ENCODE assay signal across 18 cellular contexts in genomic region chr12:95626854-95627253, GRCh38.
"Had no signal": no experiment of that assay in that cellular context is flagged by ENCODE, and none has a peak within 500 bp of the region (broad histone marks: within the 10 kb centered on the region; RNA-seq: fewer than 3 reads in every experiment).

No MANE protein-coding gene starts in this region.

- DNase-seq: activated CD4-positive, alpha-beta T cell treated with anti-CD3 and anti-CD28 coated beads for 4 hours; activated CD8-positive, alpha-beta T cell treated with anti-CD3 and anti-CD28 coated beads for 36 hours; activated effector memory CD4-positive, alpha-beta T cell treated with anti-CD3 and anti-CD28 coated beads, Interleukin-2, amount 50 U/mL, for 16 hours; activated T-cell treated with anti-CD3 and anti-CD28 coated beads, Interleukin-2, amount 50 U/mL, for 48 hours; adrenal gland; central memory CD4-positive, alpha-beta T cell; colonic mucosa; hippocampal formation; left ventricle myocardium inferior; natural killer cell; stimulated activated CD4-positive, alpha-beta T cell treated with anti-CD3 and anti-CD28 coated beads, Interleukin-15, amount 100 ng/mL, for 24 hours; stimulated activated CD4-positive, alpha-beta T cell treated with anti-CD3 and anti-CD28 coated beads, Interleukin-4, amount 100 ng/mL, for 24 hours; stimulated activated naive CD8-positive, alpha-beta T cell treated with anti-CD3 and anti-CD28 coated beads, Interleukin-15, Interleukin-2, amounts not matched to agents 100 U/mL and 50 U/mL, for 24 hours; upper lobe of left lung had no signal

- ATAC-seq: activated CD8-positive, alpha-beta T cell treated with anti-CD3 and anti-CD28 coated beads for 36 hours; esophagus mucosa; natural killer cell; stimulated activated naive CD8-positive, alpha-beta T cell treated with anti-CD3 and anti-CD28 coated beads, Interleukin-15, Interleukin-2, amounts not matched to agents 100 U/mL and 50 U/mL, for 24 hours; WTC11 had no signal

- H3K4me3 ChIP-seq: adrenal gland, colonic mucosa, left ventricle myocardium inferior, right atrium auricular region, upper lobe of left lung had no signal

- H3K36me3 ChIP-seq: adrenal gland, colonic mucosa, left ventricle myocardium inferior, right atrium auricular region, upper lobe of left lung had no signal

- H3K4me1 ChIP-seq: adrenal gland had no signal

- H3K27ac ChIP-seq: adrenal gland, colonic mucosa, left ventricle myocardium inferior, right atrium auricular region, upper lobe of left lung had no signal

- H3K9me3 ChIP-seq: adrenal gland, colonic mucosa, left ventricle myocardium inferior, right atrium auricular region, upper lobe of left lung had no signal

- FAIRE-seq: keratinocyte had no signal

- H3K27me3 ChIP-seq: adrenal gland, colonic mucosa, right atrium auricular region, upper lobe of left lung had no signal
